Comparison of ENCODE assay signal across 8 cellular contexts in the genomic region with DNA sequence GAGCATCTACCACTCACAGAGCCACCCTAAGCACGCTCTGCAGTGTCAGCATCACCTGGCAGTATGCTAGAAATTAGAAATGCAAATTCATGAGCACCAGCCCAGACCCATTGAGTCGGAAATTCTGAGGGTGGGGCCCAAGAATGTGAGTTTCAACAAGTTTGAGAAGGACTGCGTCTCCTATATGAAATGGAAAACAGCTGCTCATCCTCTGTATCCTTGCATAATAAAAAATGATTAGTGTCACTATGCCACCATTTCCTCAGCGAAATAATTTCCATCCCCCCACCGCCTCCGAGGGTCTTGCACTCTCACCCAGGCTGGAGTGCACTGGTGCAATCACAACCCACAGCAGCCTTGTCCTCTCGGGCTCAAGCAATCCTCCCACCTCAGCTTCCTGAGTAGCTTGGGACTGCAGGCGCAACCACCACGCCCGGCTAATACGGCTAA. TPM values are rescaled to one million over a fixed set of nuclear protein-coding genes. Genes with fewer than 3 reads are reported as not detected.
DNase-seq lines count a peak whose midpoint lies in the region; ATAC-seq and TF ChIP-seq lines count a peak whose summit lies in the region.

No MANE protein-coding gene starts in this region.

- no peak overlapping the region for H3K27ac Mint-ChIP-seq in Calu3 (ENCODE audit: unreplicated experiment)

- intact Hi-C loops in Calu3 (cut with micrococcal nuclease; ENCODE audit: unreplicated experiment) = loop anchor here (2.0 to 5.0 kb wide), 2 partner anchors 55 to 111 kb away; no protein-coding TSS in a partner anchor

- CTCF ChIA-PET in Calu3 (lab: Charles Lee) = interaction anchor here (0.6 to 2.5 kb wide), 8 partner anchors 13 to 1196 kb away, joined by 3 to 14 read pairs (median 4); no protein-coding TSS in a partner anchor

- H3K27ac ChIP-seq in WERI-Rb-1 = peak overlapping the region; percentile 89

- peaks cover 36% of the 10 kb centered on the region for H3K27me3 Mint-ChIP-seq in Calu3 (ENCODE audit: unreplicated experiment)

- no peak for TF ChIP-seq CTCF in Calu3 (IDR thresholded peaks at IDR 0.05; ENCODE audit: unreplicated experiment)
- TF ChIP-seq CTCF in WERI-Rb-1 (IDR thresholded peaks at IDR 0.05; ENCODE audit: low read depth, low read length) = no peak

- no peaks in the 10 kb centered on the region for H3K9me3 ChIP-seq in WERI-Rb-1 (ENCODE audit: severe bottlenecking)

- no TSS peak for BruUV-seq in Calu3 (replicated peaks; lab: Mats Ljungman, UMichigan)

- H3K4me3 ChIP-seq in WERI-Rb-1 (ENCODE audit: low read depth, low read length) = peak overlapping the region; percentile 89

- peak overlapping the region; percentile 90 for H3K4me3 Mint-ChIP-seq in Calu3 (ENCODE audit: low read depth, unreplicated experiment)

- H3K36me3 Mint-ChIP-seq in Calu3 (ENCODE audit: insufficient read depth, unreplicated experiment) = peaks cover 25% of the 10 kb centered on the region

- H3K27me3 ChIP-seq in WERI-Rb-1 (ENCODE audit: insufficient read depth, low read depth, severe bottlenecking) = no peaks in the 10 kb centered on the region

- H3K4me1 Mint-ChIP-seq in Calu3 (ENCODE audit: low read depth, unreplicated experiment) = peaks cover 10% of the 10 kb centered on the region

- H3K9me3 Mint-ChIP-seq in Calu3 (ENCODE audit: low read depth, unreplicated experiment) = no peaks in the 10 kb centered on the region

- DNase-seq in Calu3 = no peak
- DNase-seq in WERI-Rb-1 = no peak
- peak; percentile 68 for DNase-seq in germinal center (ENCODE audit: low spot score)
- peak; percentile 43 for DNase-seq in stimulated activated CD8-positive, alpha-beta memory T cell treated with anti-CD3 and anti-CD28 coated beads, Interleukin-4, amount 100 ng/mL, for 48 hours
- DNase-seq in HuH-7.5 (ENCODE audit: low spot score) = no peak
- no peak for DNase-seq in effector CD8-positive, alpha-beta T cell (lab: John Stamatoyannopoulos, UW)

- ATAC-seq in GM21825 (IDR thresholded peaks at IDR 0.05; ENCODE audit: unreplicated experiment) = peak; percentile 26
- no peak for ATAC-seq in HG02840 (IDR thresholded peaks at IDR 0.05; ENCODE audit: low FRiP score, unreplicated experiment)

- H3K36me3 ChIP-seq in WERI-Rb-1 = no peaks in the 10 kb centered on the region

RNA-seq across cellular contexts. Expression of a gene that starts 1.3 kb away (rescaled TPM):
- 13.4 and 25.0 TPM in 2 replicates for total RNA-seq in Calu3 (2022)

Comparison
In these comparisons a context has a peak if more than half of its experiments do, and no peak if none do; other contexts are left out.
1. DNase-seq: peak in germinal center (single experiment) and stimulated activated CD8-positive, alpha-beta memory T cell treated with anti-CD3 and anti-CD28 coated beads, Interleukin-4, amount 100 ng/mL, for 48 hours (single experiment); none in Calu3 (single experiment), WERI-Rb-1 (single experiment), HuH-7.5 (single experiment) and effector CD8-positive, alpha-beta T cell (single experiment).